Comparison of ENCODE assay signal across 17 cellular contexts in the genomic region with DNA sequence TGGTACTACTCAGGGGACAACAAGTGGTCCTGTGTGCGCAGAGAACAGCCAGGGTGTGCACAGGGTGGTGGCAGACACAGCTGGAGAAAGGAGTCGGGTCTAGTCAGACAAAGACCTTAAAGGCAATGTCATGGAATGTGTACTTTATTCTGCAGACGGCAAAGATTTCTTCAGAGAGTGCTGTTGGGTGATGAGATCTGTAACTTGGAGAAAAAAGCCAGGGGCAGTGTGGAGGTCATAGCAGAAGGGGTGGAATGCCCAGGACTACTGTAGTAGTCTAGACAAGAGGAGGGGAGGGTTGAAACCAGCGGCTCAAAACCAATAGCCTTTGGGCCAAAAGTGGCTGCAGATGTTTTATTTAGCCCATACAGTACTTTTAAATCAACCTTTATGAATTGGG.
DNase-seq lines count a peak whose midpoint lies in the region; ATAC-seq and TF ChIP-seq lines count a peak whose summit lies in the region.
"Had no signal": no experiment of that assay in that cellular context is flagged by ENCODE, and none has a peak within 500 bp of the region (broad histone marks: within the 10 kb centered on the region; RNA-seq: fewer than 3 reads in every experiment).

No MANE protein-coding gene starts in this region.

- 90 to 93% methylated on average over 2 to 3 of the region's 4 CpGs for WGBS in mesodermal cell (ENCODE audit: insufficient coverage in 2 of 2), 2 experiments
- 88% methylated on average over 4 of the region's 4 CpGs for WGBS in suprapubic skin

- TF ChIP-seq CTCF in colonic mucosa (IDR thresholded peaks at IDR 0.05) (no peak), suprapubic skin (IDR thresholded peaks at IDR 0.05) (no peak)

- DNase-seq in ELF-1 (ENCODE audit: low read depth, low spot score) = peak; percentile 47
- no peak for DNase-seq in colonic mucosa
- DNase-seq in suprapubic skin (ENCODE audit: low spot score in 2 of 2) = no peak
- no peak for DNase-seq in epidermal melanocyte (ENCODE audit: insufficient read length, low spot score)
- no peak for DNase-seq in stimulated activated naive CD8-positive, alpha-beta T cell treated with anti-CD3 and anti-CD28 coated beads, Interleukin-15, Interleukin-2, amounts not matched to agents 100 U/mL and 50 U/mL, for 24 hours
- no peak for DNase-seq in NOMO-1 treated with dmso at 0.1 percent for 144 hours (lab: John Stamatoyannopoulos, UW; ENCODE audit: unreplicated experiment)
- DNase-seq: activated CD4-positive, alpha-beta T cell treated with anti-CD3 and anti-CD28 coated beads for 48 hours; activated effector memory CD4-positive, alpha-beta T cell treated with Interleukin-2 at 50 U/mL for 16 hours; anterior cingulate cortex; CD4-positive, alpha-beta T cell; glutamatergic neuron; HCEC 1CT; nucleus accumbens; stimulated activated CD4-positive, alpha-beta T cell treated with anti-CD3 and anti-CD28 coated beads, Interleukin-4, amount 100 ng/mL, for 24 hours had no signal

- ATAC-seq in GM19035 (IDR thresholded peaks at IDR 0.05; ENCODE audit: unreplicated experiment) = no peak
- ATAC-seq in stimulated activated naive CD8-positive, alpha-beta T cell treated with anti-CD3 and anti-CD28 coated beads, Interleukin-15, Interleukin-2, amounts not matched to agents 100 U/mL and 50 U/mL, for 24 hours = no peak
- ATAC-seq: Panc1 had no signal

- intact Hi-C loops in colonic mucosa (cut with DNase I) = no loop called here

- no peak for TF ChIP-seq POLR2A in suprapubic skin (IDR thresholded peaks at IDR 0.05)

- H3K9me3 ChIP-seq in colonic mucosa (no peaks in the 10 kb centered on the region), mesodermal cell (ENCODE audit: control insufficient read depth, low read length) (no peaks in the 10 kb centered on the region), suprapubic skin (no peaks in the 10 kb centered on the region)

- H3K4me1 ChIP-seq in colonic mucosa (peaks cover 6% of the 10 kb centered on the region), mesodermal cell (ENCODE audit: control insufficient read depth, insufficient read depth, low read length, poor library complexity, severe bottlenecking) (peaks cover 72% of the 10 kb centered on the region), suprapubic skin (peaks cover 63% of the 10 kb centered on the region)

- no peak for TF ChIP-seq EP300 in suprapubic skin (IDR thresholded peaks at IDR 0.05)

- H3K36me3 ChIP-seq in colonic mucosa (no peaks in the 10 kb centered on the region), mesodermal cell (ENCODE audit: control insufficient read depth, insufficient read depth, low read length) (no peaks in the 10 kb centered on the region), suprapubic skin (no peaks in the 10 kb centered on the region)

- H3K9ac ChIP-seq in colonic mucosa (ENCODE audit: low read depth in 2 of 2, low read length in 2 of 2) = no peak overlapping the region

- H3K4me3 ChIP-seq in colonic mucosa (no peak overlapping the region), mesodermal cell (ENCODE audit: extremely low read depth, insufficient read depth, low read length, poor library complexity, severe bottlenecking) (no peak overlapping the region), suprapubic skin (no peak overlapping the region)

- H3K27me3 ChIP-seq in colonic mucosa (no peaks in the 10 kb centered on the region), suprapubic skin (no peaks in the 10 kb centered on the region)

- H3K27ac ChIP-seq in colonic mucosa = peak overlapping the region; percentile 56
- H3K27ac ChIP-seq in mesodermal cell (ENCODE audit: low read depth, low read length, severe bottlenecking) = peak overlapping the region; percentile 16
- H3K27ac ChIP-seq in suprapubic skin = peak overlapping the region; percentile 70

Comparison
In these comparisons a context has a peak if more than half of its experiments do, and no peak if none do; other contexts are left out.
1. H3K27ac ChIP-seq: peak in every context shown above with its lines; median percentile 70 in suprapubic skin; 56 in colonic mucosa; 16 in mesodermal cell.